In the genomic region with DNA sequence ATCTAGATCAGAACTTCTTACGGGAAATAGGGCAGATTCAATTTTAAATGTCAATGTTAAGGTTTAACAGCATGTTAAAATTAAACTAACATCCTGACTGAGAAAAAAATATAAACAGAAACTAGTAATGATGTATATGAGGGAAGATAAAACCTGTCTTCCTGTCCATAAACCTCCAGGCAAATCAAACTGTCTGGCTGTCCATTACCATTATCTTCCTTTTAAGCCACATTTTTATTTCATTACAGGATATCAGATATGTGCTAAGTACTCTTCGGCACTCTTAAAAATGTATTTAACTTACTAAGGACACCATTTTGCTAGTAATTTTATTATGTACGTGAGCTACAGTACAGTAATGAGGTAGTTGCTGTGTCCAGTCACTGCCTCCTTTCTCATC, we compare ENCODE assay signal across 27 cellular contexts.
"Had no signal": no experiment of that assay in that cellular context is flagged by ENCODE, and none has a peak within 500 bp of the region (broad histone marks: within the 10 kb centered on the region; RNA-seq: fewer than 3 reads in every experiment).

No MANE protein-coding gene starts in this region.

- H3K27me3 ChIP-seq: neural progenitor cell, ovary, right lobe of liver, sigmoid colon, spleen, suprapubic skin, testis, tibial artery, transverse colon, upper lobe of right lung, uterus had no signal

- DNase-seq: natural killer cell; occipital lobe; ovary; posterior cingulate gyrus; psoas muscle; right cardiac atrium; right lobe of liver; sigmoid colon; small intestine; spleen; stimulated activated CD4-positive, alpha-beta T cell treated with anti-CD3 and anti-CD28 coated beads, Interleukin-12 subunit alpha, Interleukin-12 subunit beta, amount 100 ng/mL, for 4 hours; stimulated activated CD4-positive, alpha-beta T cell treated with anti-CD3 and anti-CD28 coated beads, Interleukin-1b, Interleukin-23, amount 100 ng/mL, for 48 hours; stimulated activated CD4-positive, alpha-beta T cell treated with anti-CD3 and anti-CD28 coated beads, Interleukin-4, amount 100 ng/mL, for 1 hour; stimulated activated CD4-positive, alpha-beta T cell treated with anti-CD3 and anti-CD28 coated beads, Interleukin-4, amount 100 ng/mL, for 4 hours; stimulated activated CD8-positive, alpha-beta memory T cell treated with anti-CD3 and anti-CD28 coated beads, Interleukin-4, amount 100 ng/mL, for 48 hours; stimulated activated naive CD4-positive, alpha-beta T cell; stimulated activated naive CD8-positive, alpha-beta T cell treated with anti-CD3 and anti-CD28 coated beads, Interleukin-15, amount 100 ng/mL, for 72 hours; stimulated activated naive CD8-positive, alpha-beta T cell treated with anti-CD3 and anti-CD28 coated beads, Interleukin-15, Interleukin-2, amounts not matched to agents 100 U/mL and 50 U/mL, for 24 hours; substantia nigra; testis; transverse colon; upper lobe of right lung; uterus had no signal

- H3K27ac ChIP-seq: neural progenitor cell, ovary, parathyroid adenoma, psoas muscle, right lobe of liver, sigmoid colon, spleen, suprapubic skin, testis, tibial artery, transverse colon, upper lobe of right lung, uterus had no signal

- H3K36me3 ChIP-seq: neural progenitor cell, ovary, right lobe of liver, sigmoid colon, spleen, suprapubic skin, tibial artery, transverse colon, upper lobe of right lung had no signal

- H3K79me2 ChIP-seq: parathyroid adenoma had no signal

- H3K9me3 ChIP-seq: ovary, psoas muscle, right lobe of liver, sigmoid colon, spleen, suprapubic skin, testis, tibial artery, transverse colon, upper lobe of right lung, uterus had no signal

- H3K4me3 ChIP-seq: neural progenitor cell, ovary, psoas muscle, right lobe of liver, sigmoid colon, spleen, suprapubic skin, testis, tibial artery, transverse colon, upper lobe of right lung, uterus had no signal

- H2AFZ ChIP-seq: neural progenitor cell, parathyroid adenoma had no signal

- H3K9ac ChIP-seq: neural progenitor cell, parathyroid adenoma had no signal

- H3K4me2 ChIP-seq: neural progenitor cell had no signal

- H3K4me1 ChIP-seq: neural progenitor cell, parathyroid adenoma, psoas muscle, right lobe of liver, sigmoid colon, spleen, suprapubic skin, testis, tibial artery, transverse colon, upper lobe of right lung, uterus had no signal
